Comparison of ENCODE assay signal across 8 cellular contexts in the genomic region with DNA sequence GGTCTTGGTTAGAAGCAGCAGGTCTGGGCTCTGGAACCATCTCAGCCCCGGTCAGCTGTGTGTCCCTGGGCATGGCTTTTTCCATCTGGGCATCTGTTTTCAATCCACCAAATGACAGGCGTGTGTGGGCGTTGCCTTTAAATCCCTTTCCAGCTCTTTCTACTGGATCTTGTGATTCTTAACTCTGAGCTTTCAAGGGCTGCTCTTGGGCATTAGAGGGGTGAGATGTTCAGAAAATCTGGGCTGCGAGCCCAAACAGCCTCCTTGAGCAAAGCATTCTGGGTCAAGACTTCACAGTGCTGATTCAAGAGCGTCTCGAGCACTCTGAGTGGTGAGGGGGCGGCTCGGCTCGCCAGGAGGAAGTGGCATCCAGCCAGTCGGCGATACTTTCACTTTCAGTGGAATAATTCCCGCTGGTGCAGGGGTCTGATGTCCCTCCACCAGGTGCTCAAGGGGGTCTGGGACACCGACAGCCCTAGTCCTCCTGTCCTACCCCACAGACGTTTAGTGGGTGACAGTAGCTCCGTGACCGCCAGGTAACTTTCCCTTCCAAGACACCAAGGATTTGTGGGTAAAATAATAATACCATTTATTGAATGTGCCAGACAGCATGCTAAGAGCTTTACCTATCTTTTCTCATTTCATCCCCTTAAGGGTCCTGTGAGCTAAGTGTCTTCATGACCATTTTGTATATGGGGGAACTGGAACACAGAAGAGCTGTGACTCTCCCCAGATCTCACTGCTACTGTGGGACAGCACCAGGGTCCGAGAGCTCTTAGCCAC.
DNase-seq lines count a peak whose midpoint lies in the region; ATAC-seq and TF ChIP-seq lines count a peak whose summit lies in the region.

No MANE protein-coding gene starts in this region.

- TF ChIP-seq CTCF in astrocyte of the spinal cord (IDR thresholded peaks at IDR 0.05; ENCODE audit: low read depth, low read length), result no peak

- peak; percentile 37 for DNase-seq in DMS153 (lab: John Stamatoyannopoulos, UW)
- peak; percentile 56 to 61 for DNase-seq in Kasumi-1 (lab: John Stamatoyannopoulos, UW)
- peak; percentile 48 for DNase-seq in T-helper 9 cell
- peak; percentile 92 for DNase-seq in astrocyte of the spinal cord (ENCODE audit: low read depth, low spot score)
- DNase-seq in islet precursor cell, result peak; percentile 73
- peak; percentile 56 to 63 (median 62) for DNase-seq in stimulated activated CD4-positive, alpha-beta T cell treated with anti-CD3 and anti-CD28 coated beads, Interleukin-12 subunit alpha, Interleukin-12 subunit beta, amount 100 ng/mL, for 48 hours (ENCODE audit: low read depth in 2 of 3, low spot score in 1 of 3)
- no peak for DNase-seq in NCI-H1092 (lab: John Stamatoyannopoulos, UW)

- peak overlapping the region; percentile 33 for H3K4me3 ChIP-seq in astrocyte of the spinal cord (ENCODE audit: low read depth, low read length)

- in situ Hi-C loops in astrocyte of the spinal cord (cut with HindIII; ENCODE audit: low sequenced_read_pairs), result no loop called here

- ATAC-seq in GM21576 (IDR thresholded peaks at IDR 0.05; ENCODE audit: unreplicated experiment), result peak; percentile 42
